Comparison of ENCODE assay signal across 8 cellular contexts in genomic region chr19:11088508-11089253, GRCh38. TPM values are rescaled to one million over a fixed set of nuclear protein-coding genes. Genes with fewer than 3 reads are reported as not detected.
DNase-seq lines count a peak whose midpoint lies in the region; ATAC-seq and TF ChIP-seq lines count a peak whose summit lies in the region.

No MANE protein-coding gene starts in this region.

- H3K4me2 ChIP-seq in DOHH2 (ENCODE audit: low read length) (peak overlapping the region; percentile 76), PC-9 (peak overlapping the region; percentile 89)

- H3K36me3 ChIP-seq in DOHH2 (ENCODE audit: control insufficient read depth, low read length) (peaks cover 40% of the 10 kb centered on the region), PC-9 (ENCODE audit: low read depth) (peaks cover 14% of the 10 kb centered on the region)

- DNase-seq in PC-9 (no peak), epithelial cell of esophagus (ENCODE audit: low read depth) (no peak), GM13976 (ENCODE audit: low spot score) (no peak), NCI-H2196 (lab: John Stamatoyannopoulos, UW; ENCODE audit: unreplicated experiment) (no peak), omental fat pad (ENCODE audit: low spot score) (no peak)

- TF ChIP-seq CTCF in DOHH2 (IDR thresholded peaks at IDR 0.05; ENCODE audit: low read depth, low read length, poor library complexity, severe bottlenecking) (no peak), PC-9 (conservative IDR thresholded peaks at IDR 0.05) (no peak), epithelial cell of esophagus (IDR thresholded peaks at IDR 0.05; ENCODE audit: insufficient read depth, low read depth, low read length, missing control alignments) (no peak), nephron (IDR thresholded peaks at IDR 0.05; ENCODE audit: unreplicated experiment in 3 of 3) (no peak), GM13976 (IDR thresholded peaks at IDR 0.05; ENCODE audit: borderline replicate concordance, control extremely low read depth, extremely low read depth, insufficient read depth, missing control alignments) (no peak), omental fat pad (IDR thresholded peaks at IDR 0.05) (no peak)

- ATAC-seq in omental fat pad (ENCODE audit: low FRiP score): no peak
- ATAC-seq in HG03159 (IDR thresholded peaks at IDR 0.05; ENCODE audit: unreplicated experiment): no peak

- BruUV-seq in PC-9 (replicated peaks; lab: Mats Ljungman, UMichigan): no TSS peak

- H3K27ac ChIP-seq in DOHH2 (ENCODE audit: low read depth, low read length): peak overlapping the region; percentile 89
- peak overlapping the region; percentile 90 for H3K27ac ChIP-seq in PC-9

- H3K9me3 Mint-ChIP-seq in nephron: no peaks in the 10 kb centered on the region

- H3K27ac Mint-ChIP-seq in nephron: peak overlapping the region; percentile 97 to 100 (median 99)

- peaks cover 12% of the 10 kb centered on the region; the same call in 1 of the 2 replicates for H3F3A ChIP-seq in DOHH2 (ENCODE audit: control insufficient read depth, insufficient read depth)
- peaks cover 74% of the 10 kb centered on the region for H3F3A ChIP-seq in PC-9 (ENCODE audit: insufficient read depth, low read depth)

- peaks cover 2% of the 10 kb centered on the region for H3K36me3 Mint-ChIP-seq in nephron (ENCODE audit: low read depth)

- intact Hi-C loops in PC-9 (cut with micrococcal nuclease; ENCODE audit: unreplicated experiment): loop anchor here (1.0 to 5.0 kb wide), 2 partner anchors 46 to 126 kb away; partner anchors contain the start of gene SMARCA4

- no peaks in the 10 kb centered on the region for H3K9me2 ChIP-seq in DOHH2 (replicated peaks; ENCODE audit: control insufficient read depth, low read length)
- H3K9me2 ChIP-seq in PC-9 (ENCODE audit: insufficient read depth): no peaks in the 10 kb centered on the region

- CTCF ChIA-PET in PC-9 (lab: Charles Lee): interaction anchor here (0.6 to 1.5 kb wide), 3 partner anchors 38 to 147 kb away, joined by 3 to 5 read pairs (median 4); no protein-coding TSS in a partner anchor

- H3K4me3 ChIP-seq in DOHH2 (ENCODE audit: low read length): peak overlapping the region; percentile 96
- peak overlapping the region; percentile 65 for H3K4me3 ChIP-seq in PC-9
- H3K4me3 ChIP-seq in epithelial cell of esophagus (ENCODE audit: low read length): peak overlapping the region; percentile 93

- no peaks in the 10 kb centered on the region for H3K27me3 Mint-ChIP-seq in nephron (ENCODE audit: low read depth)

- H2AFZ ChIP-seq in PC-9: peak overlapping the region; percentile 66

- H3K4me1 Mint-ChIP-seq in nephron: peaks cover 25% of the 10 kb centered on the region

- peaks cover 19% of the 10 kb centered on the region; the same call in 1 of the 2 replicates for H3K27me3 ChIP-seq in DOHH2 (ENCODE audit: control insufficient read depth, low read length)
- no peaks in the 10 kb centered on the region for H3K27me3 ChIP-seq in PC-9 (ENCODE audit: insufficient read depth, low read depth)

- POLR2A ChIA-PET in PC-9 (lab: Charles Lee; ENCODE audit: unreplicated experiment): interaction anchor here (0.6 to 1.5 kb wide), 2 partner anchors 189 to 287 kb away, joined by 3 to 11 read pairs; no protein-coding TSS in a partner anchor

- no peaks in the 10 kb centered on the region for H3K9me3 ChIP-seq in DOHH2 (ENCODE audit: control insufficient read depth, insufficient read depth, low read length)
- H3K9me3 ChIP-seq in PC-9 (ENCODE audit: insufficient read depth, low read depth): no peaks in the 10 kb centered on the region

- H4K20me1 ChIP-seq in DOHH2 (ENCODE audit: control insufficient read depth, insufficient read depth, low read depth, low read length) (peaks cover 23% of the 10 kb centered on the region), PC-9 (ENCODE audit: insufficient read depth) (peaks cover 14% of the 10 kb centered on the region; the same call in 1 of the 2 replicates)

- H3K79me2 ChIP-seq in DOHH2 (ENCODE audit: control insufficient read depth, low read length) (peaks cover 47% of the 10 kb centered on the region), PC-9 (ENCODE audit: low read depth) (peaks cover 35% of the 10 kb centered on the region)

- H3K4me3 Mint-ChIP-seq in nephron: peak overlapping the region; percentile 90 to 96 (median 93)

- in situ Hi-C loops in GM13976 (cut with MboI; ENCODE audit: low sequenced_read_pairs, unreplicated experiment): no loop called here

- H3K4me1 ChIP-seq in DOHH2 (ENCODE audit: control insufficient read depth, low read length) (peaks cover 58% of the 10 kb centered on the region), PC-9 (replicated peaks; ENCODE audit: insufficient read depth) (peaks cover 71% of the 10 kb centered on the region)

RNA-seq across cellular contexts. Expression of gene LDLR, which starts 0.6 kb away (rescaled TPM):
- total RNA-seq in PC-9 (2021) (160 and 182 TPM in 2 replicates), omental fat pad (100 to 1,000 TPM in 2 of 4 donors, 10 to 100 TPM in 2; 21.2 to 397 (median 114) TPM)
